In genomic region chr1:2407991-2408275, GRCh38 we compare ENCODE assay signal across 34 cellular contexts.
"Had no signal": no experiment of that assay in that cellular context is flagged by ENCODE, and none has a peak within 500 bp of the region (broad histone marks: within the 10 kb centered on the region; RNA-seq: fewer than 3 reads in every experiment).

No MANE protein-coding gene starts in this region.

- H3K27ac ChIP-seq: ascending aorta, breast epithelium, cardiac muscle cell, coronary artery, dorsolateral prefrontal cortex, gastrocnemius medialis had no signal

- H3K9me3 ChIP-seq: ascending aorta, breast epithelium, gastrocnemius medialis, heart left ventricle had no signal

- ATAC-seq: activated CD4-positive, alpha-beta T cell treated with anti-CD3 and anti-CD28 coated beads for 36 hours; activated naive CD4-positive, alpha-beta T cell treated with anti-CD3 and anti-CD28 coated beads, Interleukin-2, amount 50 U/mL, for 72 hours; activated T-cell treated with anti-CD3 and anti-CD28 coated beads, Interleukin-2, amount 50 U/mL, for 72 hours; esophagus mucosa; gastrocnemius medialis; heart left ventricle; T-cell had no signal

- H3K27me3 ChIP-seq: ascending aorta, breast epithelium, cardiac muscle cell, dorsolateral prefrontal cortex, gastrocnemius medialis, heart left ventricle had no signal

- DNase-seq: activated CD4-positive, alpha-beta memory T cell treated with anti-CD3 and anti-CD28 coated beads, Interleukin-2, amount 10 ng/mL, durations not matched to agents 7 days and 5 days; activated CD4-positive, alpha-beta T cell treated with anti-CD3 and anti-CD28 coated beads for 36 hours; activated CD4-positive, alpha-beta T cell treated with anti-CD3 and anti-CD28 coated beads, Interleukin-2, amount 10 ng/mL, durations not matched to agents 7 days and 5 days; activated CD4-positive, alpha-beta T cell treated with anti-CD3 and anti-CD28 coated beads, Interleukin-2, amount 50 U/mL, for 4 hours; activated CD4-positive, CD25-positive, alpha-beta regulatory T cell; activated CD4-positive, CD25-positive, alpha-beta regulatory T cell treated with anti-CD3 and anti-CD28 coated beads, Interleukin-2, amount 50 U/mL, for 72 hours; activated CD8-positive, alpha-beta memory T cell treated with anti-CD3 and anti-CD28 coated beads, Interleukin-2, amount 50 U/mL, for 48 hours; activated gamma-delta T cell; activated naive CD4-positive, alpha-beta T cell; activated naive CD4-positive, alpha-beta T cell treated with anti-CD3 and anti-CD28 coated beads, Interleukin-2, amount 10 ng/mL, durations not matched to agents 7 days and 5 days; activated naive CD8-positive, alpha-beta T cell treated with anti-CD3 and anti-CD28 coated beads, Interleukin-2, amount 10 ng/mL, durations not matched to agents 7 days and 5 days; activated T-cell treated with anti-CD3 and anti-CD28 coated beads for 4 hours; activated T-cell treated with anti-CD3 and anti-CD28 coated beads, Interleukin-2, amount 50 U/mL, for 24 hours; activated T-cell treated with anti-CD3 and anti-CD28 coated beads, Interleukin-2, amount 50 U/mL, for 72 hours; central memory CD4-positive, alpha-beta T cell; dorsolateral prefrontal cortex; effector memory CD4-positive, alpha-beta T cell; endodermal cell; foreskin fibroblast; gastrocnemius medialis; glutamatergic neuron; T-cell; T1000 had no signal

- H3K9me3 Mint-ChIP-seq: activated CD4-positive, alpha-beta memory T cell treated with anti-CD3 and anti-CD28 coated beads, Interleukin-2, amount 10 ng/mL, durations not matched to agents 7 days and 5 days; activated CD4-positive, alpha-beta T cell treated with anti-CD3 and anti-CD28 coated beads, Interleukin-2, amount 10 ng/mL, durations not matched to agents 7 days and 5 days; activated naive CD4-positive, alpha-beta T cell treated with anti-CD3 and anti-CD28 coated beads, Interleukin-2, amount 10 ng/mL, durations not matched to agents 7 days and 5 days; activated naive CD4-positive, alpha-beta T cell treated with anti-CD3 and anti-CD28 coated beads, Interleukin-2, amount 50 U/mL, for 72 hours; activated naive CD8-positive, alpha-beta T cell treated with anti-CD3 and anti-CD28 coated beads, Interleukin-2, amount 10 ng/mL, durations not matched to agents 7 days and 5 days; activated T-cell treated with anti-CD3 and anti-CD28 coated beads, Interleukin-2, amount 50 U/mL, for 24 hours; activated T-cell treated with anti-CD3 and anti-CD28 coated beads, Interleukin-2, amount 50 U/mL, for 72 hours; brain; dendritic cell treated with granulocyte-macrophage colony-stimulating factor and Interleukin-4, amounts not matched to agents 40 ng/mL and 50 ng/mL, for 4 days; endodermal cell; T-cell; T-helper 1 cell treated with Interleukin-12 subunit alpha and Interleukin-12 subunit beta and Interleukin-4 antibody, amounts not matched to agents 30 μg/mL and 1 μg/mL, for 36 hours; T-helper 2 cell treated with Interferon-gamma antibody and Interleukin-4, amounts not matched to agents 5 μg/mL and 100 μg/mL, for 36 hours had no signal

- H3K4me3 Mint-ChIP-seq: activated CD4-positive, alpha-beta memory T cell treated with anti-CD3 and anti-CD28 coated beads, Interleukin-2, amount 10 ng/mL, durations not matched to agents 7 days and 5 days; activated CD4-positive, alpha-beta T cell treated with anti-CD3 and anti-CD28 coated beads for 36 hours; activated CD4-positive, alpha-beta T cell treated with anti-CD3 and anti-CD28 coated beads, Interleukin-2, amount 10 ng/mL, durations not matched to agents 7 days and 5 days; activated naive CD4-positive, alpha-beta T cell treated with anti-CD3 and anti-CD28 coated beads, Interleukin-2, amount 10 ng/mL, durations not matched to agents 7 days and 5 days; activated naive CD8-positive, alpha-beta T cell treated with anti-CD3 and anti-CD28 coated beads, Interleukin-2, amount 10 ng/mL, durations not matched to agents 7 days and 5 days; activated T-cell treated with anti-CD3 and anti-CD28 coated beads, Interleukin-2, amount 50 U/mL, for 24 hours; activated T-cell treated with anti-CD3 and anti-CD28 coated beads, Interleukin-2, amount 50 U/mL, for 72 hours; brain; dendritic cell treated with granulocyte-macrophage colony-stimulating factor and Interleukin-4, amounts not matched to agents 40 ng/mL and 50 ng/mL, for 4 days; endodermal cell; T-cell; T-helper 1 cell treated with Interleukin-12 subunit alpha and Interleukin-12 subunit beta and Interleukin-4 antibody, amounts not matched to agents 30 μg/mL and 1 μg/mL, for 36 hours; T-helper 2 cell treated with Interferon-gamma antibody and Interleukin-4, amounts not matched to agents 5 μg/mL and 100 μg/mL, for 36 hours had no signal

- H3K27me3 Mint-ChIP-seq: activated CD4-positive, alpha-beta memory T cell treated with anti-CD3 and anti-CD28 coated beads, Interleukin-2, amount 10 ng/mL, durations not matched to agents 7 days and 5 days; activated CD4-positive, alpha-beta T cell treated with anti-CD3 and anti-CD28 coated beads for 36 hours; activated CD4-positive, alpha-beta T cell treated with anti-CD3 and anti-CD28 coated beads, Interleukin-2, amount 10 ng/mL, durations not matched to agents 7 days and 5 days; activated naive CD4-positive, alpha-beta T cell treated with anti-CD3 and anti-CD28 coated beads, Interleukin-2, amount 10 ng/mL, durations not matched to agents 7 days and 5 days; activated naive CD8-positive, alpha-beta T cell treated with anti-CD3 and anti-CD28 coated beads, Interleukin-2, amount 10 ng/mL, durations not matched to agents 7 days and 5 days; activated T-cell treated with anti-CD3 and anti-CD28 coated beads, Interleukin-2, amount 50 U/mL, for 24 hours; dendritic cell treated with granulocyte-macrophage colony-stimulating factor and Interleukin-4, amounts not matched to agents 40 ng/mL and 50 ng/mL, for 4 days; T-cell had no signal

- H3K36me3 Mint-ChIP-seq: activated naive CD4-positive, alpha-beta T cell treated with anti-CD3 and anti-CD28 coated beads, Interleukin-2, amount 50 U/mL, for 72 hours had no signal

- H3K27ac Mint-ChIP-seq: activated CD4-positive, alpha-beta memory T cell treated with anti-CD3 and anti-CD28 coated beads, Interleukin-2, amount 10 ng/mL, durations not matched to agents 7 days and 5 days; activated CD4-positive, alpha-beta T cell treated with anti-CD3 and anti-CD28 coated beads for 36 hours; activated CD4-positive, alpha-beta T cell treated with anti-CD3 and anti-CD28 coated beads, Interleukin-2, amount 10 ng/mL, durations not matched to agents 7 days and 5 days; activated naive CD4-positive, alpha-beta T cell treated with anti-CD3 and anti-CD28 coated beads, Interleukin-2, amount 10 ng/mL, durations not matched to agents 7 days and 5 days; activated naive CD8-positive, alpha-beta T cell treated with anti-CD3 and anti-CD28 coated beads, Interleukin-2, amount 10 ng/mL, durations not matched to agents 7 days and 5 days; dendritic cell treated with granulocyte-macrophage colony-stimulating factor and Interleukin-4, amounts not matched to agents 40 ng/mL and 50 ng/mL, for 4 days; endodermal cell; T-helper 1 cell treated with Interleukin-12 subunit alpha and Interleukin-12 subunit beta and Interleukin-4 antibody, amounts not matched to agents 30 μg/mL and 1 μg/mL, for 36 hours; T-helper 2 cell treated with Interferon-gamma antibody and Interleukin-4, amounts not matched to agents 5 μg/mL and 100 μg/mL, for 36 hours had no signal
